Comparison of ENCODE assay signal across 1 cellular context in the genomic region with DNA sequence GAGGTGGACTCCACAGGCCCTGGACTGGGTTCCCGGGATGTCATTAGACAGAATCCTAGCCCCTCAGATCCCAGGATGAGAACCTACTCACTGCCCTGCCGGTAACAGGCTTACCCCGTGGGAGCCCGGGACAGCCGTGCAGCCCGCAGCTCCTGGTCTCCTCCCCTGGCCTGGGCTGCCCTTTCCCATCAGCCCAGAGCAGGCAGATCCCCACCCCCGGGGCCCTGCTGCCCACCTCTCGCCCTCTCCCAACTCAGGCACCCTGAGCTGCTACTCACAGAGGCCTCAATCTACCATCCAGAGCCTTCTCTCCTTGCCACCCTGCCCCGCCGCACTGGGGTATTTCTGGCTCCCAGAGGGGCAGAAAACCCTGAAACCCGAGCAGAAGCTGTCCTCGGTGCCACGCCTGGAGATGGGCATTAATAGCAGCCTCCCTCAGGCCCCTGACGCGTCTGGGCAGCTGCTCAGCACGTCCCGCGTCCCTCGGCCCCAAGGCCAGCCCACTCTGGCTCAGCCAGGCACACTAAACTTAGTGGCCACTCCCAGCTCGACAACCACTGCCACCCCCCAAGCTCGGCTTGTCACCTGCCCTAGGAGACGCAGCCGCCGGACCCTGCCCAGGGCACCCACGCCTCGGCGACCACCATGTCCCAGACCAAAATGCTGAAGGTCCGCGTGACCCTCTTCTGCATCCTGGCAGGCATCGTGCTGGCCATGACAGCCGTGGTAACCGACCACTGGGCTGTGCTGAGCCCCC.
TF ChIP-seq lines count a peak whose summit lies in the region.

Gene CACNG1 (plus strand): TSS at position 539 of the 757 bp plus-strand sequence. CDS start 107 bp downstream, at position 646.

TF ChIP-seq in IMR-90, 13 proteins besides CTCF, POLR2A, EP300 and RAD21:
- TF ChIP-seq MXI1 (IDR thresholded peaks at IDR 0.05; ENCODE audit: borderline replicate concordance, low read depth, low read length) (no peak), RCOR1 (IDR thresholded peaks at IDR 0.05; ENCODE audit: insufficient replicate concordance, low read length) (no peak), MAFK (IDR thresholded peaks at IDR 0.05; ENCODE audit: low read depth, low read length) (no peak), CHD1 (IDR thresholded peaks at IDR 0.05; ENCODE audit: low read depth, low read length) (no peak), NFE2L2 (IDR thresholded peaks at IDR 0.05; ENCODE audit: low read depth, low read length) (no peak), RFX5 (IDR thresholded peaks at IDR 0.05; ENCODE audit: low read depth, low read length) (no peak), FOS (IDR thresholded peaks at IDR 0.05; ENCODE audit: low read depth, low read length) (no peak), SMC3 (IDR thresholded peaks at IDR 0.05; ENCODE audit: low read depth, low read length) (no peak), BHLHE40 (IDR thresholded peaks at IDR 0.05; ENCODE audit: low read depth, low read length) (no peak), MAZ (IDR thresholded peaks at IDR 0.05; ENCODE audit: borderline replicate concordance, low read depth, low read length) (no peak), CEBPB (IDR thresholded peaks at IDR 0.05; ENCODE audit: low read depth, low read length) (no peak)
- TF ChIP-seq, protein P1, sequence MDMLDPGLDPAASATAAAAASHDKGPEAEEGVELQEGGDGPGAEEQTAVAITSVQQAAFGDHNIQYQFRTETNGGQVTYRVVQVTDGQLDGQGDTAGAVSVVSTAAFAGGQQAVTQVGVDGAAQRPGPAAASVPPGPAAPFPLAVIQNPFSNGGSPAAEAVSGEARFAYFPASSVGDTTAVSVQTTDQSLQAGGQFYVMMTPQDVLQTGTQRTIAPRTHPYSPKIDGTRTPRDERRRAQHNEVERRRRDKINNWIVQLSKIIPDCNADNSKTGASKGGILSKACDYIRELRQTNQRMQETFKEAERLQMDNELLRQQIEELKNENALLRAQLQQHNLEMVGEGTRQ (IDR thresholded peaks at IDR 0.05; ENCODE audit: low read depth, low read length) = no peak
- TF ChIP-seq, protein P2, sequence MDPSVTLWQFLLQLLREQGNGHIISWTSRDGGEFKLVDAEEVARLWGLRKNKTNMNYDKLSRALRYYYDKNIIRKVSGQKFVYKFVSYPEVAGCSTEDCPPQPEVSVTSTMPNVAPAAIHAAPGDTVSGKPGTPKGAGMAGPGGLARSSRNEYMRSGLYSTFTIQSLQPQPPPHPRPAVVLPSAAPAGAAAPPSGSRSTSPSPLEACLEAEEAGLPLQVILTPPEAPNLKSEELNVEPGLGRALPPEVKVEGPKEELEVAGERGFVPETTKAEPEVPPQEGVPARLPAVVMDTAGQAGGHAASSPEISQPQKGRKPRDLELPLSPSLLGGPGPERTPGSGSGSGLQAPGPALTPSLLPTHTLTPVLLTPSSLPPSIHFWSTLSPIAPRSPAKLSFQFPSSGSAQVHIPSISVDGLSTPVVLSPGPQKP (IDR thresholded peaks at IDR 0.05; ENCODE audit: borderline replicate concordance, low read depth, low read length) = no peak
